In the genomic region with DNA sequence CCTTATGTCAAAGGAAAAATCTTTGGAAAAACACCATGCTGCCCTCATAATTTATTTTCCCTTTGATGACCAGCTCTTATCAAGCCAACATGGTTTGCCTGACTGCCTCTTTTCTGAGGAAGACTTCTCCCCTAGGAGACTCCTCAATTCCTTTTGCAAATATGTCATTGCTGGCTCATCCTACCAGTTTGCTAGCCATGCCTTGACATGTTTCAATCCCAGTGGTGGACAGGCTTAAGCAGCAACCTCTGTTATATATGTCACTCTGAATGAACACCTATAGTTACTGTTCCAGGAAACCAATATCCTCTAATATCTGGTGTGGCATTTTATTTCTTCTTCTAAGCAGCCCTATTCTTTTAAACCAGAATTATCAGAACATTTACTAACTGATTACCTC, we compare ENCODE assay signal across 1 cellular context.
TF ChIP-seq lines count a peak whose summit lies in the region.

No MANE protein-coding gene starts in this region.

TF ChIP-seq in GM23338, 12 proteins besides CTCF, POLR2A, EP300 and RAD21 (continued from another document):
- TF ChIP-seq, protein P1, sequence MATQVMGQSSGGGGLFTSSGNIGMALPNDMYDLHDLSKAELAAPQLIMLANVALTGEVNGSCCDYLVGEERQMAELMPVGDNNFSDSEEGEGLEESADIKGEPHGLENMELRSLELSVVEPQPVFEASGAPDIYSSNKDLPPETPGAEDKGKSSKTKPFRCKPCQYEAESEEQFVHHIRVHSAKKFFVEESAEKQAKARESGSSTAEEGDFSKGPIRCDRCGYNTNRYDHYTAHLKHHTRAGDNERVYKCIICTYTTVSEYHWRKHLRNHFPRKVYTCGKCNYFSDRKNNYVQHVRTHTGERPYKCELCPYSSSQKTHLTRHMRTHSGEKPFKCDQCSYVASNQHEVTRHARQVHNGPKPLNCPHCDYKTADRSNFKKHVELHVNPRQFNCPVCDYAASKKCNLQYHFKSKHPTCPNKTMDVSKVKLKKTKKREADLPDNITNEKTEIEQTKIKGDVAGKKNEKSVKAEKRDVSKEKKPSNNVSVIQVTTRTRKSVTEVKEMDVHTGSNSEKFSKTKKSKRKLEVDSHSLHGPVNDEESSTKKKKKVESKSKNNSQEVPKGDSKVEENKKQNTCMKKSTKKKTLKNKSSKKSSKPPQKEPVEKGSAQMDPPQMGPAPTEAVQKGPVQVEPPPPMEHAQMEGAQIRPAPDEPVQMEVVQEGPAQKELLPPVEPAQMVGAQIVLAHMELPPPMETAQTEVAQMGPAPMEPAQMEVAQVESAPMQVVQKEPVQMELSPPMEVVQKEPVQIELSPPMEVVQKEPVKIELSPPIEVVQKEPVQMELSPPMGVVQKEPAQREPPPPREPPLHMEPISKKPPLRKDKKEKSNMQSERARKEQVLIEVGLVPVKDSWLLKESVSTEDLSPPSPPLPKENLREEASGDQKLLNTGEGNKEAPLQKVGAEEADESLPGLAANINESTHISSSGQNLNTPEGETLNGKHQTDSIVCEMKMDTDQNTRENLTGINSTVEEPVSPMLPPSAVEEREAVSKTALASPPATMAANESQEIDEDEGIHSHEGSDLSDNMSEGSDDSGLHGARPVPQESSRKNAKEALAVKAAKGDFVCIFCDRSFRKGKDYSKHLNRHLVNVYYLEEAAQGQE (IDR thresholded peaks at IDR 0.05; ENCODE audit: unreplicated experiment): no peak
- TF ChIP-seq CREB1 (CRISPR knock-in tag; IDR thresholded peaks at IDR 0.05; ENCODE audit: low read depth): no peak
- TF ChIP-seq STAT1 (IDR thresholded peaks at IDR 0.05; ENCODE audit: unreplicated experiment): no peak
- TF ChIP-seq ZNF331 (CRISPR knock-in tag; IDR thresholded peaks at IDR 0.05; ENCODE audit: low read depth): no peak
- no peak for TF ChIP-seq POLR2AphosphoS5 (IDR thresholded peaks at IDR 0.05; ENCODE audit: low read depth)
- no peak for TF ChIP-seq JUNB (IDR thresholded peaks at IDR 0.05; ENCODE audit: unreplicated experiment)
- no peak for TF ChIP-seq ZNF114 (CRISPR knock-in tag; IDR thresholded peaks at IDR 0.05)
- TF ChIP-seq EZH2 (IDR thresholded peaks at IDR 0.05; ENCODE audit: low read depth, unreplicated experiment): no peak
